1 cellular context compared by ENCODE assay signal in genomic region chr16:68445458-68445857, GRCh38.
TF ChIP-seq lines count a peak whose summit lies in the region.

No MANE protein-coding gene starts in this region.

TF ChIP-seq in PFSK-1, 5 proteins besides CTCF, POLR2A, EP300 and RAD21:
- TF ChIP-seq REST (IDR thresholded peaks at IDR 0.05; ENCODE audit: insufficient read depth in 1 of 2, low read depth in 2 of 2, low read length in 2 of 2) (peak; percentile 60 to 75; a peak in 3 of 4 replicates), POLR2AphosphoS5 (IDR thresholded peaks at IDR 0.05; ENCODE audit: low read depth, low read length) (no peak)
